Comparison of ENCODE assay signal across 23 cellular contexts in genomic region chr10:77628906-77629730, GRCh38. TPM values are rescaled to one million over a fixed set of nuclear protein-coding genes. Genes with fewer than 3 reads are reported as not detected.
A peak's percentile ranks its signal among the peaks of the same experiment; 100 is the strongest.
DNase-seq lines count a peak whose midpoint lies in the region; ATAC-seq and TF ChIP-seq lines count a peak whose summit lies in the region.
"Had no signal": no experiment of that assay in that cellular context is flagged by ENCODE, and none has a peak within 500 bp of the region (broad histone marks: within the 10 kb centered on the region; RNA-seq: fewer than 3 reads in every experiment).

No MANE protein-coding gene starts in this region.

- H3K9me3 ChIP-seq in GM23248 (ENCODE audit: low read depth) (no peaks in the 10 kb centered on the region), PC-9 (ENCODE audit: insufficient read depth, low read depth) (no peaks in the 10 kb centered on the region), osteoblast (ENCODE audit: low read depth, low read length) (no peaks in the 10 kb centered on the region)
- H3K9me3 ChIP-seq: mucosa of descending colon, upper lobe of right lung had no signal

- no peaks in the 10 kb centered on the region for H3K27me3 ChIP-seq in GM23248 (replicated peaks; ENCODE audit: insufficient read depth)
- no peaks in the 10 kb centered on the region for H3K27me3 ChIP-seq in PC-9 (ENCODE audit: insufficient read depth, low read depth)
- no peaks in the 10 kb centered on the region for H3K27me3 ChIP-seq in osteoblast (ENCODE audit: insufficient read depth, low read length)
- H3K27me3 ChIP-seq: upper lobe of right lung had no signal

- H3K9me3 Mint-ChIP-seq in activated naive CD4-positive, alpha-beta T cell treated with anti-CD3 and anti-CD28 coated beads, Interleukin-2, amount 10 ng/mL, durations not matched to agents 7 days and 5 days, result no peaks in the 10 kb centered on the region
- H3K9me3 Mint-ChIP-seq: activated naive CD8-positive, alpha-beta T cell treated with anti-CD3 and anti-CD28 coated beads, Interleukin-2, amount 10 ng/mL, durations not matched to agents 7 days and 5 days; activated T-cell treated with anti-CD3 and anti-CD28 coated beads, Interleukin-2, amount 50 U/mL, for 24 hours; central memory CD8-positive, alpha-beta T cell; stimulated activated effector memory CD8-positive, alpha-beta T cell treated with anti-CD3 and anti-CD28 coated beads, Interleukin-12 subunit alpha, Interleukin-12 subunit beta, amount 100 ng/mL, for 72 hours had no signal

- in situ Hi-C loops in GM23248 (cut with MboI), result no loop called here

- peaks cover 5% of the 10 kb centered on the region; the same call in 1 of the 2 replicates for H3F3A ChIP-seq in GM23248 (ENCODE audit: insufficient read depth)
- peaks cover 16% of the 10 kb centered on the region for H3F3A ChIP-seq in PC-9 (ENCODE audit: insufficient read depth, low read depth)

- no peaks in the 10 kb centered on the region for H3K4me1 Mint-ChIP-seq in activated naive CD4-positive, alpha-beta T cell treated with anti-CD3 and anti-CD28 coated beads, Interleukin-2, amount 10 ng/mL, durations not matched to agents 7 days and 5 days
- H3K4me1 Mint-ChIP-seq: central memory CD8-positive, alpha-beta T cell; stimulated activated effector memory CD8-positive, alpha-beta T cell treated with anti-CD3 and anti-CD28 coated beads, Interleukin-12 subunit alpha, Interleukin-12 subunit beta, amount 100 ng/mL, for 72 hours had no signal

- H3K4me2 ChIP-seq in GM23248 (ENCODE audit: unreplicated experiment) (peak overlapping the region; percentile 17), PC-9 (peak overlapping the region; percentile 17; the same call in 1 of the 2 replicates), osteoblast (ENCODE audit: insufficient read depth, low read length) (peak overlapping the region; percentile 79)
- H3K4me2 ChIP-seq: hepatocyte, KMS-11 had no signal

- CTCF ChIA-PET in PC-9 (lab: Charles Lee), result interaction anchor here (0.6 kb wide), 1 partner anchor 14 kb away, joined by 5 read pairs; no protein-coding TSS in a partner anchor
- CTCF ChIA-PET in activated naive CD4-positive, alpha-beta T cell treated with anti-CD3 and anti-CD28 coated beads, Interleukin-2, amount 10 ng/mL, durations not matched to agents 7 days and 5 days (lab: Charles Lee), result no interaction called here

- intact Hi-C loops in PC-9 (cut with micrococcal nuclease; ENCODE audit: unreplicated experiment), result no loop called here

- no peaks in the 10 kb centered on the region for H3K9me2 ChIP-seq in GM23248 (ENCODE audit: insufficient read depth)
- H3K9me2 ChIP-seq in PC-9 (ENCODE audit: insufficient read depth), result no peaks in the 10 kb centered on the region

- H3K36me3 ChIP-seq in GM23248 (ENCODE audit: low read depth) (no peaks in the 10 kb centered on the region), PC-9 (ENCODE audit: low read depth) (no peaks in the 10 kb centered on the region), osteoblast (ENCODE audit: insufficient read depth, low read length) (no peaks in the 10 kb centered on the region)
- H3K36me3 ChIP-seq: upper lobe of right lung had no signal

- TF ChIP-seq CTCF in PC-9 (conservative IDR thresholded peaks at IDR 0.05) (no peak), osteoblast (IDR thresholded peaks at IDR 0.05; ENCODE audit: extremely low read depth, low read depth, low read length) (no peak)

- peaks cover 12% of the 10 kb centered on the region; the same call in 1 of the 2 replicates for H3K4me1 ChIP-seq in GM23248 (ENCODE audit: insufficient read depth)
- H3K4me1 ChIP-seq in PC-9 (replicated peaks; ENCODE audit: insufficient read depth), result peaks cover 22% of the 10 kb centered on the region
- peaks cover 16% of the 10 kb centered on the region for H3K4me1 ChIP-seq in osteoblast (ENCODE audit: insufficient read depth, low read length)
- H3K4me1 ChIP-seq: upper lobe of right lung had no signal

- H2AFZ ChIP-seq in GM23248 (no peak overlapping the region), PC-9 (no peak overlapping the region), osteoblast (ENCODE audit: low read length) (no peak overlapping the region)
- H2AFZ ChIP-seq: hepatocyte had no signal

- DNase-seq in GM23248, result peak; percentile 31
- DNase-seq in PC-9, result peak in 1 of 2 experiments; percentile 52
- DNase-seq in osteoblast (ENCODE audit: insufficient read length, low spot score, missing footprints), result no peak
- DNase-seq in activated naive CD4-positive, alpha-beta T cell treated with anti-CD3 and anti-CD28 coated beads, Interleukin-2, amount 10 ng/mL, durations not matched to agents 7 days and 5 days, result no peak
- DNase-seq in NCI-H187 treated with DMSO at 0.1 percent for 48 hours (lab: John Stamatoyannopoulos, UW), result no peak
- DNase-seq in SIG-M5 (lab: John Stamatoyannopoulos, UW), result no peak
- DNase-seq: activated CD4-positive, alpha-beta T cell treated with anti-CD3 and anti-CD28 coated beads, Interleukin-2, amount 50 U/mL, for 1 hour; activated naive CD8-positive, alpha-beta T cell treated with anti-CD3 and anti-CD28 coated beads, Interleukin-2, amount 10 ng/mL, durations not matched to agents 7 days and 5 days; activated T-cell treated with anti-CD3 and anti-CD28 coated beads, Interleukin-2, amount 50 U/mL, for 24 hours; left cardiac atrium; mucosa of descending colon; NCI-H1436 treated with DMSO at 0.1 percent for 48 hours; NCI-H526 treated with DMSO at 0.1 percent for 48 hours; occipital lobe; SHP77; small intestine; upper lobe of right lung had no signal

- H3K9ac ChIP-seq in GM23248, result no peak overlapping the region
- H3K9ac ChIP-seq: KMS-11 had no signal

- no TSS peak for BruUV-seq in PC-9 (replicated peaks; lab: Mats Ljungman, UMichigan)

- H4K20me1 ChIP-seq in GM23248 (ENCODE audit: insufficient read depth), result no peaks in the 10 kb centered on the region
- no peaks in the 10 kb centered on the region for H4K20me1 ChIP-seq in PC-9 (ENCODE audit: insufficient read depth)
- H4K20me1 ChIP-seq in osteoblast (ENCODE audit: insufficient read depth, low read length), result no peaks in the 10 kb centered on the region

- peaks cover 71% of the 10 kb centered on the region for H3K79me2 ChIP-seq in GM23248 (ENCODE audit: insufficient read depth)
- H3K79me2 ChIP-seq in PC-9 (ENCODE audit: low read depth), result no peaks in the 10 kb centered on the region
- H3K79me2 ChIP-seq in osteoblast (ENCODE audit: insufficient read depth, low read length), result peaks cover 82% of the 10 kb centered on the region

- POLR2A ChIA-PET in PC-9 (lab: Charles Lee; ENCODE audit: unreplicated experiment), result no interaction called here

- H3K36me3 Mint-ChIP-seq in activated naive CD4-positive, alpha-beta T cell treated with anti-CD3 and anti-CD28 coated beads, Interleukin-2, amount 10 ng/mL, durations not matched to agents 7 days and 5 days, result no peaks in the 10 kb centered on the region
- H3K36me3 Mint-ChIP-seq: activated naive CD8-positive, alpha-beta T cell treated with anti-CD3 and anti-CD28 coated beads, Interleukin-2, amount 10 ng/mL, durations not matched to agents 7 days and 5 days; stimulated activated effector memory CD8-positive, alpha-beta T cell treated with anti-CD3 and anti-CD28 coated beads, Interleukin-12 subunit alpha, Interleukin-12 subunit beta, amount 100 ng/mL, for 72 hours had no signal

- ATAC-seq in GM21576 (IDR thresholded peaks at IDR 0.05; ENCODE audit: unreplicated experiment), result no peak
- ATAC-seq: left cardiac atrium; stimulated activated effector memory CD8-positive, alpha-beta T cell treated with anti-CD3 and anti-CD28 coated beads, Interleukin-12 subunit alpha, Interleukin-12 subunit beta, amount 100 ng/mL, for 72 hours had no signal

- H3K27ac ChIP-seq in GM23248 (no peak overlapping the region), PC-9 (peak overlapping the region; percentile 31), cingulate gyrus (ENCODE audit: low read depth, low read length) (peak overlapping the region; percentile 52), osteoblast (ENCODE audit: low read depth, low read length) (peak overlapping the region; percentile 55)
- H3K27ac ChIP-seq: hepatocyte, KMS-11, upper lobe of right lung had no signal

- peaks cover 12% of the 10 kb centered on the region for H3K27me3 Mint-ChIP-seq in activated naive CD4-positive, alpha-beta T cell treated with anti-CD3 and anti-CD28 coated beads, Interleukin-2, amount 10 ng/mL, durations not matched to agents 7 days and 5 days

- WGBS in GM23248 (ENCODE audit: low coverage in 1 of 2, low lambda C conversion rate in 2 of 2, missing lambda C conversion rate in 2 of 2), 2 experiments, result 72 to 73% methylated on average over 8 of the region's 8 CpGs

- H3K4me3 Mint-ChIP-seq in activated naive CD4-positive, alpha-beta T cell treated with anti-CD3 and anti-CD28 coated beads, Interleukin-2, amount 10 ng/mL, durations not matched to agents 7 days and 5 days, result no peak overlapping the region
- H3K4me3 Mint-ChIP-seq: activated naive CD8-positive, alpha-beta T cell treated with anti-CD3 and anti-CD28 coated beads, Interleukin-2, amount 10 ng/mL, durations not matched to agents 7 days and 5 days; activated T-cell treated with anti-CD3 and anti-CD28 coated beads, Interleukin-2, amount 50 U/mL, for 24 hours; central memory CD8-positive, alpha-beta T cell; stimulated activated effector memory CD8-positive, alpha-beta T cell treated with anti-CD3 and anti-CD28 coated beads, Interleukin-12 subunit alpha, Interleukin-12 subunit beta, amount 100 ng/mL, for 72 hours had no signal

- no peak overlapping the region for H3K27ac Mint-ChIP-seq in activated naive CD4-positive, alpha-beta T cell treated with anti-CD3 and anti-CD28 coated beads, Interleukin-2, amount 10 ng/mL, durations not matched to agents 7 days and 5 days
- H3K27ac Mint-ChIP-seq: activated naive CD8-positive, alpha-beta T cell treated with anti-CD3 and anti-CD28 coated beads, Interleukin-2, amount 10 ng/mL, durations not matched to agents 7 days and 5 days; activated T-cell treated with anti-CD3 and anti-CD28 coated beads, Interleukin-2, amount 50 U/mL, for 24 hours; stimulated activated effector memory CD8-positive, alpha-beta T cell treated with anti-CD3 and anti-CD28 coated beads, Interleukin-12 subunit alpha, Interleukin-12 subunit beta, amount 100 ng/mL, for 72 hours had no signal

- no peak overlapping the region for H3K4me3 ChIP-seq in GM23248
- no peak overlapping the region for H3K4me3 ChIP-seq in PC-9
- H3K4me3 ChIP-seq in osteoblast (ENCODE audit: insufficient read depth, low read length), result no peak overlapping the region
- H3K4me3 ChIP-seq: hepatocyte, mucosa of descending colon, upper lobe of right lung had no signal

RNA-seq across cellular contexts. Expression of gene KCNMA1, which starts 8.5 kb away (rescaled TPM):
- 14.2 and 18.6 TPM in 2 replicates for total RNA-seq in GM23248 (2014; rRNA removed; shearing (Covaris generic))
- 24.8 and 25.1 TPM in 2 replicates for polyA plus RNA-seq in GM23248 (2016; fragmentation: Nextera tagmentation; extraction: Ambion mirVana)
- total RNA-seq in PC-9 (2021), result 0.68 and 0.70 TPM in 2 replicates
- total RNA-seq in osteoblast, result 72.2 and 77.8 TPM in 2 replicates

Comparison
In these comparisons a context has a peak if more than half of its experiments do, and no peak if none do; other contexts are left out.
1. H3K4me2 ChIP-seq: peak in every context shown above with its lines; median percentile 79 in osteoblast; 17 in GM23248; 17 in PC-9.